In the genomic region with DNA sequence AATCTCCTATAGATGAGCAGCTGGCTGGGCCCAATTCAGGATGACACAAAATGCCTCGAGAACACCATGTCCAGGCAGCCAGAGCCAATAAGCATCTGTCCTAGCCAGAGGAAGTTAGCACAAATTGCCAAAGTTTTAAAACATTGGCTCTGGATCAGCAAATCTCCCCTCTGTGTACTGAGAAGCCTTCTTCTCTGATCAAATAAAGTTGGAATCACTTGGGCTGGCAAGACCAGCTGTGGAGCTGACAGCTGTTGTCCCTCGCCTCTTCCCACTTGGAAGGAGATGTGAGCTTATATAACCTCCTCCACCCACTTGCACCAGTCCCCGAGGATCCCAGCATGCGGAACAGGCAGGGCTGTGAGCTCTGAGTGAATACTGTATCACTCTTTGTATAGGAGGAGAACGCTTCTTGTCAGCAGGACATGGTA, we compare ENCODE assay signal across 23 cellular contexts.
DNase-seq lines count a peak whose midpoint lies in the region; ATAC-seq, FAIRE-seq and TF ChIP-seq lines count a peak whose summit lies in the region.
"Had no signal": no experiment of that assay in that cellular context is flagged by ENCODE, and none has a peak within 500 bp of the region (broad histone marks: within the 10 kb centered on the region; RNA-seq: fewer than 3 reads in every experiment).

No MANE protein-coding gene starts in this region.

- TF ChIP-seq POLR2A in A549 (IDR thresholded peaks at IDR 0.05; ENCODE audit: low read length) = no peak

- CTCF ChIA-PET in A549 (lab: Yijun Ruan, JAX) = interaction anchor here (0.5 kb wide), 1 partner anchor 105 kb away, joined by 3 read pairs; no protein-coding TSS in a partner anchor

- H3K9me3 ChIP-seq in A549 (no peaks in the 10 kb centered on the region), HAP-1 (no peaks in the 10 kb centered on the region)
- H3K9me3 ChIP-seq: neutrophil had no signal

- 86% methylated on average over 5 of the region's 5 CpGs for WGBS in A549 (ENCODE audit: missing lambda C conversion rate)

- no peaks in the 10 kb centered on the region for H3K27me3 ChIP-seq in HAP-1 (ENCODE audit: low read depth)
- H3K27me3 ChIP-seq: neutrophil had no signal

- in situ Hi-C loops in HAP-1 (cut with MboI; ENCODE audit: low sequenced_read_pairs) = no loop called here

- no peak for TF ChIP-seq RAD21 in A549 (conservative IDR thresholded peaks at IDR 0.05 in 1 of 2, IDR thresholded peaks at IDR 0.05 in 1 of 2)

- no peak overlapping the region for H3K27ac ChIP-seq in A549
- H3K27ac ChIP-seq: neutrophil had no signal

- peak; percentile 13 for FAIRE-seq in A549 (lab: Jason Lieb, UNC)
- FAIRE-seq: A204.1, GM12891 had no signal

- no peak for DNase-seq in A549 (ENCODE audit: low read depth in 1 of 2, low spot score in 1 of 2)
- peak; percentile 51 for DNase-seq in fibroblast of mammary gland (ENCODE audit: low read depth)
- DNase-seq in left kidney (ENCODE audit: low read depth, low spot score) = peak; percentile 22
- peak; percentile 30 for DNase-seq in putamen (ENCODE audit: low spot score)
- DNase-seq in A172 (ENCODE audit: low spot score) = no peak
- no peak for DNase-seq in HAP-1 (ENCODE audit: low spot score in 2 of 2)
- no peak for DNase-seq in NCI-H2107 (lab: John Stamatoyannopoulos, UW)
- DNase-seq in NCI-H748 treated with DMSO at 0.1 percent for 48 hours (lab: John Stamatoyannopoulos, UW) = no peak
- DNase-seq: activated CD4-positive, alpha-beta T cell treated with anti-CD3 and anti-CD28 coated beads, Interleukin-2, amount 50 U/mL, for 1 hour; activated naive CD4-positive, alpha-beta T cell treated with anti-CD3 and anti-CD28 coated beads, Interleukin-2, amount 50 U/mL, for 16 hours; cortex of kidney; DMS 273 treated with DMSO at 0.1 percent for 48 hours; GDM1; islet precursor cell; KG1; NCI-H2029; NCI-H524 treated with DMSO at 0.1 percent for 48 hours; stimulated activated CD4-positive, alpha-beta T cell treated with anti-CD3 and anti-CD28 coated beads, Interleukin-4, amount 100 ng/mL, for 4 hours; T-cell had no signal

- POLR2A ChIA-PET in A549 (lab: Yijun Ruan, JAX) = no interaction called here

- no peak for TF ChIP-seq EP300 in A549 (IDR thresholded peaks at IDR 0.05)

- H3K4me2 ChIP-seq in A549 = no peak overlapping the region
- H3K4me2 ChIP-seq: smooth muscle cell had no signal

- TF ChIP-seq CTCF in A549 (IDR thresholded peaks at IDR 0.05) (no peak), fibroblast of mammary gland (conservative IDR thresholded peaks at IDR 0.05; ENCODE audit: control insufficient read depth, insufficient read depth, low read depth, low read length) (no peak)

- no peak for ATAC-seq in A549
- ATAC-seq: T-cell had no signal

- H3K4me1 ChIP-seq in A549 (peaks cover 10% of the 10 kb centered on the region; the same call in 2 of the 3 replicates), HAP-1 (no peaks in the 10 kb centered on the region)

- H3K36me3 ChIP-seq in HAP-1 (replicated peaks) = no peaks in the 10 kb centered on the region
- H3K36me3 ChIP-seq: neutrophil had no signal

- H3K4me3 ChIP-seq in A549 (no peak overlapping the region), fibroblast of mammary gland (ENCODE audit: control insufficient read depth, low read depth, low read length) (no peak overlapping the region), HAP-1 (no peak overlapping the region)
- H3K4me3 ChIP-seq: smooth muscle cell had no signal

TF ChIP-seq in A549, 52 proteins besides CTCF, POLR2A, EP300 and RAD21:
- no peak for TF ChIP-seq ZC3H11A (IDR thresholded peaks at IDR 0.05)
- TF ChIP-seq ZSCAN20 (CRISPR knock-in tag; IDR thresholded peaks at IDR 0.05) = no peak
- TF ChIP-seq FOXS1 (CRISPR knock-in tag; IDR thresholded peaks at IDR 0.05) = no peak
- TF ChIP-seq RARB (CRISPR knock-in tag; IDR thresholded peaks at IDR 0.05) = no peak

Comparison
In these comparisons a context has a peak if more than half of its experiments do, and no peak if none do; other contexts are left out.
1. DNase-seq: peak in fibroblast of mammary gland (single experiment), left kidney (single experiment) and putamen (single experiment); none in A549 (0 of 2), A172 (single experiment), HAP-1 (0 of 2), NCI-H2107 (single experiment) and NCI-H748 treated with DMSO at 0.1 percent for 48 hours (single experiment).